ENCODE assay signal across 8 cellular contexts in genomic region chr2:145411493-145411892, GRCh38.
DNase-seq lines count a peak whose midpoint lies in the region; ATAC-seq, FAIRE-seq and TF ChIP-seq lines count a peak whose summit lies in the region.

No MANE protein-coding gene starts in this region.

- no peaks in the 10 kb centered on the region for H3K36me3 Mint-ChIP-seq in activated CD4-positive, alpha-beta memory T cell treated with anti-CD3 and anti-CD28 coated beads, Interleukin-2, amount 10 ng/mL, durations not matched to agents 7 days and 5 days (ENCODE audit: low read depth)

- H3K27ac ChIP-seq in adrenal gland (no peak overlapping the region), coronary artery (no peak overlapping the region), small intestine (ENCODE audit: low read depth in 1 of 2, low read length in 1 of 2) (no peak overlapping the region)

- peak; percentile 89 for FAIRE-seq in GM18507 (lab: Jason Lieb, UNC)
- no peak for FAIRE-seq in small intestine (lab: Jason Lieb, UNC)

- intact Hi-C loops in adrenal gland (cut with DNase I): no loop called here

- TF ChIP-seq CTCF in adrenal gland (IDR thresholded peaks at IDR 0.05) (no peak), coronary artery (IDR thresholded peaks at IDR 0.05) (no peak)

- H3K9me3 ChIP-seq in adrenal gland (replicated peaks in 1 of 3) (no peaks in the 10 kb centered on the region), small intestine (ENCODE audit: control insufficient read depth, low read depth) (no peaks in the 10 kb centered on the region)

- no peak overlapping the region for H3K4me3 Mint-ChIP-seq in activated CD4-positive, alpha-beta memory T cell treated with anti-CD3 and anti-CD28 coated beads, Interleukin-2, amount 10 ng/mL, durations not matched to agents 7 days and 5 days

- H3K9me3 Mint-ChIP-seq in activated CD4-positive, alpha-beta memory T cell treated with anti-CD3 and anti-CD28 coated beads, Interleukin-2, amount 10 ng/mL, durations not matched to agents 7 days and 5 days: no peaks in the 10 kb centered on the region

- peaks cover 43% of the 10 kb centered on the region for H3K27me3 Mint-ChIP-seq in activated CD4-positive, alpha-beta memory T cell treated with anti-CD3 and anti-CD28 coated beads, Interleukin-2, amount 10 ng/mL, durations not matched to agents 7 days and 5 days

- H3K4me3 ChIP-seq in adrenal gland (no peak overlapping the region), coronary artery (no peak overlapping the region), small intestine (ENCODE audit: low read depth in 1 of 2, low read length in 2 of 2) (no peak overlapping the region)

- ATAC-seq in GM21528 (IDR thresholded peaks at IDR 0.05; ENCODE audit: low FRiP score, unreplicated experiment): peak; percentile 96
- peak; percentile 97 for ATAC-seq in HG03571 (IDR thresholded peaks at IDR 0.05; ENCODE audit: unreplicated experiment)

- H3K36me3 ChIP-seq in adrenal gland (replicated peaks in 1 of 2): no peaks in the 10 kb centered on the region
- H3K36me3 ChIP-seq in small intestine (ENCODE audit: control insufficient read depth in 2 of 2, insufficient read depth in 2 of 2, low read length in 2 of 2): no peaks in the 10 kb centered on the region

- DNase-seq in GM18507 (ENCODE audit: extremely low spot score, insufficient read length, low read depth): peak; percentile 5
- DNase-seq in activated CD4-positive, alpha-beta memory T cell treated with anti-CD3 and anti-CD28 coated beads, Interleukin-2, amount 10 ng/mL, durations not matched to agents 7 days and 5 days: peak; percentile 28
- no peak for DNase-seq in adrenal gland
- no peak for DNase-seq in coronary artery (ENCODE audit: low spot score)
- DNase-seq in small intestine: no peak
- DNase-seq in NCI-H187 (lab: John Stamatoyannopoulos, UW): no peak

- TF ChIP-seq POLR2A in adrenal gland (IDR thresholded peaks at IDR 0.05): no peak

- no peaks in the 10 kb centered on the region for H3K27me3 ChIP-seq in adrenal gland
- H3K27me3 ChIP-seq in small intestine (ENCODE audit: control insufficient read depth in 2 of 2, insufficient read depth in 2 of 2, low read length in 2 of 2): no peaks in the 10 kb centered on the region

- CTCF ChIA-PET in activated CD4-positive, alpha-beta memory T cell treated with anti-CD3 and anti-CD28 coated beads, Interleukin-2, amount 10 ng/mL, durations not matched to agents 7 days and 5 days (lab: Charles Lee): no interaction called here

- WGBS in adrenal gland, 4 donors: 67 to 75% (median 70%) methylated on average over 4 of the region's 4 CpGs
- WGBS in small intestine, 3 donors: 41 to 54% (median 52%) methylated on average over 4 of the region's 4 CpGs

- no peak overlapping the region for H3K27ac Mint-ChIP-seq in activated CD4-positive, alpha-beta memory T cell treated with anti-CD3 and anti-CD28 coated beads, Interleukin-2, amount 10 ng/mL, durations not matched to agents 7 days and 5 days

- H3K4me1 Mint-ChIP-seq in activated CD4-positive, alpha-beta memory T cell treated with anti-CD3 and anti-CD28 coated beads, Interleukin-2, amount 10 ng/mL, durations not matched to agents 7 days and 5 days: peaks cover 19% of the 10 kb centered on the region

- POLR2A ChIA-PET in activated CD4-positive, alpha-beta memory T cell treated with anti-CD3 and anti-CD28 coated beads, Interleukin-2, amount 10 ng/mL, durations not matched to agents 7 days and 5 days (lab: Charles Lee): no interaction called here

- no peaks in the 10 kb centered on the region for H3K4me1 ChIP-seq in adrenal gland (replicated peaks in 1 of 2)
- H3K4me1 ChIP-seq in small intestine (ENCODE audit: control insufficient read depth in 2 of 2, insufficient read depth in 1 of 2, low read depth in 1 of 2, low read length in 1 of 2): no peaks in the 10 kb centered on the region

Comparison
In these comparisons a context has a peak if more than half of its experiments do, and no peak if none do; other contexts are left out.
1. DNase-seq: peak in GM18507 (single experiment) and activated CD4-positive, alpha-beta memory T cell treated with anti-CD3 and anti-CD28 coated beads, Interleukin-2, amount 10 ng/mL, durations not matched to agents 7 days and 5 days (single experiment); none in adrenal gland (0 of 7), coronary artery (single experiment), small intestine (single experiment) and NCI-H187 (0 of 2).